ENCODE assay signal across 16 cellular contexts in genomic region chrX:118498755-118499154, GRCh38. TPM values are rescaled to one million over a fixed set of nuclear protein-coding genes. Genes with fewer than 3 reads are reported as not detected.
DNase-seq lines count a peak whose midpoint lies in the region; ATAC-seq and TF ChIP-seq lines count a peak whose summit lies in the region.
"Had no signal": no experiment of that assay in that cellular context is flagged by ENCODE, and none has a peak within 500 bp of the region (broad histone marks: within the 10 kb centered on the region; RNA-seq: fewer than 3 reads in every experiment).

No MANE protein-coding gene starts in this region.

- H3K4me3 ChIP-seq in endodermal cell (ENCODE audit: low read length), result peak overlapping the region; percentile 19
- H3K4me3 ChIP-seq in psoas muscle, result no peak overlapping the region
- H3K4me3 ChIP-seq: cardiac muscle cell, SJSA1 had no signal

- peak overlapping the region; percentile 79 for H3K27ac Mint-ChIP-seq in activated naive CD4-positive, alpha-beta T cell treated with anti-CD3 and anti-CD28 coated beads for 36 hours
- H3K27ac Mint-ChIP-seq in T-cell (peak overlapping the region; percentile 82 to 98), endodermal cell (no peak overlapping the region)
- peak overlapping the region; percentile 65 for H3K27ac Mint-ChIP-seq in stimulated activated naive B cell treated with anti-CD40 and anti-IgM and Interleukin-4, amounts not matched to agents 10 μg/mL and 1 μg/mL and 100 μg/mL, for 72 hours
- H3K27ac Mint-ChIP-seq: activated T-helper 2 cell treated with anti-CD3 and anti-CD28 coated beads, Interferon-gamma antibody, Interleukin-2, Interleukin-4, amounts not matched to agents 10 μg/mL and 5 μg/mL and 100 μg/mL, durations not matched to agents 14 hours and 24 hours and 36 hours had no signal

- no peaks in the 10 kb centered on the region for H3K9me3 ChIP-seq in endodermal cell (ENCODE audit: control insufficient read depth, low read length)
- no peaks in the 10 kb centered on the region for H3K9me3 ChIP-seq in psoas muscle
- H3K9me3 ChIP-seq: SJSA1 had no signal

- no peaks in the 10 kb centered on the region for H3K36me3 Mint-ChIP-seq in activated naive CD4-positive, alpha-beta T cell treated with anti-CD3 and anti-CD28 coated beads for 36 hours (ENCODE audit: low read depth)
- H3K36me3 Mint-ChIP-seq in T-cell, result peaks cover 10% of the 10 kb centered on the region
- no peaks in the 10 kb centered on the region for H3K36me3 Mint-ChIP-seq in endodermal cell (ENCODE audit: low read depth)
- H3K36me3 Mint-ChIP-seq in stimulated activated naive B cell treated with anti-CD40 and anti-IgM and Interleukin-4, amounts not matched to agents 10 μg/mL and 1 μg/mL and 100 μg/mL, for 72 hours, result peaks cover 7 to 8% of the 10 kb centered on the region in 2 donors

- no peaks in the 10 kb centered on the region for H3K9me3 Mint-ChIP-seq in activated naive CD4-positive, alpha-beta T cell treated with anti-CD3 and anti-CD28 coated beads for 36 hours
- H3K9me3 Mint-ChIP-seq in T-cell (no peaks in the 10 kb centered on the region), endodermal cell (peaks cover 47% of the 10 kb centered on the region)
- H3K9me3 Mint-ChIP-seq in stimulated activated naive B cell treated with anti-CD40 and anti-IgM and Interleukin-4, amounts not matched to agents 10 μg/mL and 1 μg/mL and 100 μg/mL, for 72 hours, result no peaks in the 10 kb centered on the region
- H3K9me3 Mint-ChIP-seq: activated T-helper 2 cell treated with anti-CD3 and anti-CD28 coated beads, Interferon-gamma antibody, Interleukin-2, Interleukin-4, amounts not matched to agents 10 μg/mL and 5 μg/mL and 100 μg/mL, durations not matched to agents 14 hours and 24 hours and 36 hours had no signal

- H3K4me1 ChIP-seq in endodermal cell (ENCODE audit: control insufficient read depth, insufficient read depth, low read length), result no peaks in the 10 kb centered on the region
- no peaks in the 10 kb centered on the region for H3K4me1 ChIP-seq in psoas muscle

- CTCF ChIA-PET in activated naive CD4-positive, alpha-beta T cell treated with anti-CD3 and anti-CD28 coated beads for 36 hours (lab: Charles Lee), result interaction anchor here (0.7 to 1.5 kb wide), 6 partner anchors 10 to 568 kb away, joined by 3 to 7 read pairs (median 4); no protein-coding TSS in a partner anchor
- CTCF ChIA-PET in T-cell (lab: Charles Lee), result interaction anchor here in 1 of 2 donors (0.6 kb wide), 1 partner anchor 153 kb away, joined by 3 read pairs; no protein-coding TSS in a partner anchor

- ATAC-seq in T-cell (replicated peaks in 1 of 4), result no peak
- ATAC-seq in stimulated activated naive B cell treated with anti-CD40 and anti-IgM and Interleukin-4, amounts not matched to agents 10 μg/mL and 1 μg/mL and 100 μg/mL, for 72 hours (replicated peaks), result no peak
- ATAC-seq in psoas muscle, result no peak
- no peak for ATAC-seq in GM21381 (IDR thresholded peaks at IDR 0.05; ENCODE audit: unreplicated experiment)

- intact Hi-C loops in activated naive CD4-positive, alpha-beta T cell treated with anti-CD3 and anti-CD28 coated beads for 36 hours (cut with micrococcal nuclease), result loop anchor here (5.0 kb wide), 1 partner anchor 479 kb away; no protein-coding TSS in a partner anchor
- intact Hi-C loops in psoas muscle (cut with DNase I), result no loop called here

- H3K9ac ChIP-seq in endodermal cell (ENCODE audit: extremely low read depth, low read length, poor library complexity, severe bottlenecking), result peak overlapping the region; percentile 46

- H3K4me3 Mint-ChIP-seq in activated naive CD4-positive, alpha-beta T cell treated with anti-CD3 and anti-CD28 coated beads for 36 hours, result no peak overlapping the region
- H3K4me3 Mint-ChIP-seq in T-cell, result peak overlapping the region; percentile 49 to 98 (median 95)
- H3K4me3 Mint-ChIP-seq in endodermal cell, result peak overlapping the region; percentile 49
- H3K4me3 Mint-ChIP-seq in stimulated activated naive B cell treated with anti-CD40 and anti-IgM and Interleukin-4, amounts not matched to agents 10 μg/mL and 1 μg/mL and 100 μg/mL, for 72 hours, result no peak overlapping the region

- H3K27me3 ChIP-seq in endodermal cell (ENCODE audit: control insufficient read depth, insufficient read depth, low read length, poor library complexity, severe bottlenecking), result peaks cover 17% of the 10 kb centered on the region
- H3K27me3 ChIP-seq in psoas muscle (ENCODE audit: insufficient read depth in 3 of 3, low read length in 2 of 3), result peaks cover 0 to 50% (median 0%) of the 10 kb centered on the region in 3 donors
- H3K27me3 ChIP-seq: cardiac muscle cell, SJSA1 had no signal

- no CpG with 5 or more reads among the region's 2 CpGs for WGBS in endodermal cell (ENCODE audit: insufficient coverage in 1 of 2, insufficient read length in 1 of 2), 2 experiments
- 67 to 87% (median 86%) methylated on average over 2 of the region's 2 CpGs for WGBS in psoas muscle, 3 donors

- H3K36me3 ChIP-seq in endodermal cell (ENCODE audit: control insufficient read depth, insufficient read depth, low read length) (no peaks in the 10 kb centered on the region), psoas muscle (ENCODE audit: insufficient read depth in 1 of 2, low read depth in 1 of 2) (no peaks in the 10 kb centered on the region)
- H3K36me3 ChIP-seq: cardiac muscle cell, SJSA1, WERI-Rb-1 had no signal

- no peaks in the 10 kb centered on the region for H3K27me3 Mint-ChIP-seq in activated naive CD4-positive, alpha-beta T cell treated with anti-CD3 and anti-CD28 coated beads for 36 hours (ENCODE audit: low read depth)
- H3K27me3 Mint-ChIP-seq in T-cell (peaks cover 0 to 17% of the 10 kb centered on the region in 2 donors), endodermal cell (ENCODE audit: insufficient read depth) (peaks cover 29% of the 10 kb centered on the region)
- no peaks in the 10 kb centered on the region for H3K27me3 Mint-ChIP-seq in stimulated activated naive B cell treated with anti-CD40 and anti-IgM and Interleukin-4, amounts not matched to agents 10 μg/mL and 1 μg/mL and 100 μg/mL, for 72 hours

- POLR2A ChIA-PET in T-cell (lab: Charles Lee), result interaction anchor here in 1 of 2 donors (1.1 kb wide), 1 partner anchor 30 kb away, joined by 4 read pairs; no protein-coding TSS in a partner anchor

- no peak overlapping the region for H3K27ac ChIP-seq in endodermal cell (ENCODE audit: low read depth, low read length)
- no peak overlapping the region for H3K27ac ChIP-seq in psoas muscle
- H3K27ac ChIP-seq: cardiac muscle cell, SJSA1, WERI-Rb-1 had no signal

- TF ChIP-seq CTCF in endodermal cell (conservative IDR thresholded peaks at IDR 0.05) (no peak), psoas muscle (IDR thresholded peaks at IDR 0.05) (no peak)

- H3K4me1 Mint-ChIP-seq in activated naive CD4-positive, alpha-beta T cell treated with anti-CD3 and anti-CD28 coated beads for 36 hours (ENCODE audit: low read depth), result peaks cover 36% of the 10 kb centered on the region
- H3K4me1 Mint-ChIP-seq in T-cell, result peaks cover 39 to 50% (median 46%) of the 10 kb centered on the region in 3 donors
- H3K4me1 Mint-ChIP-seq in endodermal cell, result peaks cover 9% of the 10 kb centered on the region
- H3K4me1 Mint-ChIP-seq in stimulated activated naive B cell treated with anti-CD40 and anti-IgM and Interleukin-4, amounts not matched to agents 10 μg/mL and 1 μg/mL and 100 μg/mL, for 72 hours, result peaks cover 24 to 30% of the 10 kb centered on the region in 2 donors

- DNase-seq in activated naive CD4-positive, alpha-beta T cell treated with anti-CD3 and anti-CD28 coated beads for 36 hours, result no peak
- DNase-seq in activated naive CD4-positive, alpha-beta T cell treated with anti-CD3 and anti-CD28 coated beads, Interleukin-2, amount 50 U/mL, for 16 hours, result no peak
- DNase-seq in T-cell (no peak), endodermal cell (no peak), psoas muscle (no peak), ecto neural progenitor cell (ENCODE audit: low spot score) (no peak)
- DNase-seq in stimulated activated naive B cell treated with anti-CD40 and anti-IgM and Interleukin-4, amounts not matched to agents 10 μg/mL and 1 μg/mL and 100 μg/mL, for 72 hours, result no peak
- DNase-seq: DND-41, IMR-90, NCI-H1105 treated with DMSO at 0.1 percent for 48 hours, trophoblast cell, WERI-Rb-1 had no signal

RNA-seq across cellular contexts. Expression of gene DOCK11, which starts 3.1 kb away (rescaled TPM):
- total RNA-seq in activated naive CD4-positive, alpha-beta T cell treated with anti-CD3 and anti-CD28 coated beads for 36 hours, result 10 to 100 TPM; 32.8 to 34.8 TPM
- total RNA-seq in T-cell (100 to 1,000 TPM in 2 of 5 donors, 10 to 100 TPM in 3; 90.7 to 102 (median 94.5) TPM), endodermal cell (1 to 10 TPM; 3.1 to 3.4 TPM), psoas muscle (1 to 10 TPM; 1.6 to 4.4 (median 2.2) TPM)
- polyA plus RNA-seq in endodermal cell (2013, experiment 1 of 2), result 14.8 TPM
- 12.0 TPM for polyA plus RNA-seq in endodermal cell (2013, experiment 2 of 2)
- 1 to 10 TPM; 1.6 to 2.0 (median 1.9) TPM for polyA plus RNA-seq in psoas muscle

Comparison
In these comparisons a context has a peak if more than half of its experiments do, and no peak if none do; other contexts are left out.
1. H3K4me3 Mint-ChIP-seq: peak in T-cell (3 of 3) and endodermal cell (single experiment); none in activated naive CD4-positive, alpha-beta T cell treated with anti-CD3 and anti-CD28 coated beads for 36 hours (single experiment) and stimulated activated naive B cell treated with anti-CD40 and anti-IgM and Interleukin-4, amounts not matched to agents 10 μg/mL and 1 μg/mL and 100 μg/mL, for 72 hours (0 of 2).
2. RNA of gene DOCK11, which starts 3.1 kb away (total RNA-seq): 90.7 to 102 TPM in T-cell and 32.8 to 34.8 TPM in activated naive CD4-positive, alpha-beta T cell treated with anti-CD3 and anti-CD28 coated beads for 36 hours; 3.1 to 3.4 TPM in endodermal cell and 1.6 to 4.4 TPM in psoas muscle; every median in the first group is over 4 times any median in the second.